1 cellular context compared by ENCODE assay signal in genomic region chr16:53052519-53053501, GRCh38.
TF ChIP-seq lines count a peak whose summit lies in the region.

CHD9NB (minus strand) TSS chr16:53052897; CDS start chr16:53044158, 8,739 bp downstream.

TF ChIP-seq in K562, 482 proteins besides CTCF, POLR2A, EP300 and RAD21 (continued from another document and continues in another):
- no peak for TF ChIP-seq GTF2B (IDR thresholded peaks at IDR 0.05; ENCODE audit: extremely low read depth, insufficient read length)
- peak; percentile 65; the same call in 1 of the 2 replicates for TF ChIP-seq ZBTB5 (IDR thresholded peaks at IDR 0.05)
- no peak for TF ChIP-seq TAF9B (IDR thresholded peaks at IDR 0.05; ENCODE audit: partially characterized antibody)
- TF ChIP-seq C11orf30 (IDR thresholded peaks at IDR 0.05; ENCODE audit: low read depth): no peak
- TF ChIP-seq BCL6 (CRISPR knock-in tag; IDR thresholded peaks at IDR 0.05): no peak
- no peak for TF ChIP-seq YBX1 (IDR thresholded peaks at IDR 0.05)
- TF ChIP-seq HNRNPH1 (optimal IDR thresholded peaks at IDR 0.05; ENCODE audit: low read depth, low read length): no peak
- no peak for TF ChIP-seq ZNF717 (CRISPR knock-in tag; IDR thresholded peaks at IDR 0.05)
- no peak for TF ChIP-seq ILK (tag; IDR thresholded peaks at IDR 0.05; ENCODE audit: borderline replicate concordance, low read depth)
- no peak for TF ChIP-seq CHCHD3 (CRISPR knock-in tag; IDR thresholded peaks at IDR 0.05)
- no peak for TF ChIP-seq PRMT5 (CRISPR knock-in tag; IDR thresholded peaks at IDR 0.05)
- TF ChIP-seq MNT (conservative IDR thresholded peaks at IDR 0.05): no peak
- TF ChIP-seq NONO (IDR thresholded peaks at IDR 0.05; ENCODE audit: low read depth in 2 of 2, low read length in 1 of 2): no peak
- no peak for TF ChIP-seq MYBL2 (IDR thresholded peaks at IDR 0.05; ENCODE audit: low read depth)
- TF ChIP-seq MYBL2 (CRISPR knock-in tag; IDR thresholded peaks at IDR 0.05; ENCODE audit: borderline replicate concordance): no peak
- no peak for TF ChIP-seq SIRT6 (IDR thresholded peaks at IDR 0.05; ENCODE audit: low read depth, low read length)
- TF ChIP-seq BMI1 (IDR thresholded peaks at IDR 0.05; ENCODE audit: low read length): no peak
- TF ChIP-seq POLR3G (IDR thresholded peaks at IDR 0.05; ENCODE audit: extremely low read depth, insufficient read length, insufficient replicate concordance): no peak
- TF ChIP-seq ZBTB33 (CRISPR knock-in tag; IDR thresholded peaks at IDR 0.05): no peak
- no peak for TF ChIP-seq PBX2 (CRISPR knock-in tag; IDR thresholded peaks at IDR 0.05; ENCODE audit: low read depth)
- TF ChIP-seq PBX2 (tag; conservative IDR thresholded peaks at IDR 0.05; ENCODE audit: low read depth): no peak
- TF ChIP-seq IRF2 (CRISPR knock-in tag; IDR thresholded peaks at IDR 0.05): no peak
- TF ChIP-seq ZNF76 (CRISPR knock-in tag; IDR thresholded peaks at IDR 0.05; ENCODE audit: borderline replicate concordance): no peak
- TF ChIP-seq U2AF1 (optimal IDR thresholded peaks at IDR 0.05; ENCODE audit: low read depth, low read length): no peak
- no peak for TF ChIP-seq ZNF165 (CRISPR knock-in tag; IDR thresholded peaks at IDR 0.05; ENCODE audit: borderline replicate concordance)
- TF ChIP-seq ZBTB11 (CRISPR knock-in tag; IDR thresholded peaks at IDR 0.05): no peak
- TF ChIP-seq SREBF1 (IDR thresholded peaks at IDR 0.05; ENCODE audit: borderline replicate concordance, low read depth, low read length): no peak
- no peak for TF ChIP-seq ZNF695 (CRISPR knock-in tag; IDR thresholded peaks at IDR 0.05)
- TF ChIP-seq MCM2 (IDR thresholded peaks at IDR 0.05; ENCODE audit: low read depth): peak; percentile 90
- no peak for TF ChIP-seq NR1H2 (CRISPR knock-in tag; IDR thresholded peaks at IDR 0.05)
- no peak for TF ChIP-seq CBX5 (IDR thresholded peaks at IDR 0.05; ENCODE audit: borderline replicate concordance, low read depth)
- TF ChIP-seq KLF13 (tag; IDR thresholded peaks at IDR 0.05; ENCODE audit: borderline replicate concordance, low read depth): no peak
- TF ChIP-seq HMG20B (CRISPR knock-in tag; IDR thresholded peaks at IDR 0.05): no peak
- no peak for TF ChIP-seq AFF4 (CRISPR knock-in tag; IDR thresholded peaks at IDR 0.05)
- TF ChIP-seq SFPQ (IDR thresholded peaks at IDR 0.05; ENCODE audit: low read depth, low read length): no peak
- TF ChIP-seq ZNF512 (tag; IDR thresholded peaks at IDR 0.05): peak; percentile 74
- no peak for TF ChIP-seq ZNF57 (CRISPR knock-in tag; IDR thresholded peaks at IDR 0.05)
- no peak for TF ChIP-seq SP1 (CRISPR knock-in tag; IDR thresholded peaks at IDR 0.05)
- no peak for TF ChIP-seq HIVEP1 (CRISPR knock-in tag; IDR thresholded peaks at IDR 0.05)
- no peak for TF ChIP-seq ZNF239 (CRISPR knock-in tag; IDR thresholded peaks at IDR 0.05)
